18 cellular contexts compared by ENCODE assay signal in the genomic region with DNA sequence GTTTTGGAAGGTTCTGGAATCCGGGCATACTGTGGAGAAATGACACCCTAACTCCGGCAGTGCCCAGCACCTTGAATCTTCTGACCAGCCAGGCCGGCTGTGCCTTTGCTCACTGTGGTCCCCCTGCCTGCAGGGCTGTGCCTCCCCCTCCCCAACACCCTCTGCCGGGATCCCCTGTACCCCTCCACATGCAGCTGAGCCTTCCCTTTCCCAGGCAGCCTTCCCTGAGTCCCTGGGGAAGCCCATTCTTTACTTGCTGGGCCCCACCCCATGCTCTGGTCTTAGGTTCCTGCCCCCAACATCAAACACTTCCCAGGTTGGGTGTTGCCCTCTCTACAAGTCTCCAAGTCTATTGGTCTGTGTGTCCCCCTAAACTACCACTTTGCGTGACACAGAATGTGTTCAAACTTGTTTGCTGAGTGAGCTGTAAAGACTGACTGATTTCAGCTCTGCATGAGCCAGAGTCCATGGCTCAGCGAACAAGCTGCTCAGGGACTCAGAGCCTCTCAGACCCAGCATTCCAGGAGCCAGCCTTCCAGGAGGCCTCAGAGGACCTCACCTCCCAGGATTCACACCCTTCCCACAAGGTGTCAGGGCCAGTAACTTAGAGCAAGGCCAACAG. TPM values are rescaled to one million over a fixed set of nuclear protein-coding genes. Genes with fewer than 3 reads are reported as not detected.
DNase-seq lines count a peak whose midpoint lies in the region; ATAC-seq and TF ChIP-seq lines count a peak whose summit lies in the region.
"Had no signal": no experiment of that assay in that cellular context is flagged by ENCODE, and none has a peak within 500 bp of the region (broad histone marks: within the 10 kb centered on the region; RNA-seq: fewer than 3 reads in every experiment).

No MANE protein-coding gene starts in this region.

- H3K4me3 ChIP-seq in mucosa of descending colon (no peak overlapping the region), thymus (ENCODE audit: low read length) (no peak overlapping the region), testis (no peak overlapping the region)

- H3K27ac ChIP-seq in VCaP, result peak overlapping the region; percentile 91
- peak overlapping the region; percentile 83 for H3K27ac ChIP-seq in foreskin keratinocyte
- peak overlapping the region; percentile 37 for H3K27ac ChIP-seq in thymus (ENCODE audit: low read depth)
- no peak overlapping the region for H3K27ac ChIP-seq in testis
- H3K27ac ChIP-seq: neutrophil had no signal

- H3K27me3 ChIP-seq in foreskin keratinocyte (no peaks in the 10 kb centered on the region), thymus (ENCODE audit: control insufficient read depth, insufficient read depth) (no peaks in the 10 kb centered on the region), testis (no peaks in the 10 kb centered on the region)
- H3K27me3 ChIP-seq: neutrophil had no signal

- TF ChIP-seq POLR2A in testis (IDR thresholded peaks at IDR 0.05), result no peak

- H3K4me1 ChIP-seq in foreskin keratinocyte, result peaks cover 26% of the 10 kb centered on the region
- H3K4me1 ChIP-seq in mucosa of descending colon (ENCODE audit: low read depth), result peaks cover 37% of the 10 kb centered on the region
- no peaks in the 10 kb centered on the region for H3K4me1 ChIP-seq in thymus (ENCODE audit: control insufficient read depth, insufficient read depth, low read length)
- no peaks in the 10 kb centered on the region for H3K4me1 ChIP-seq in testis

- intact Hi-C loops in mucosa of descending colon (cut with DNase I, micrococcal nuclease) (no loop called here), testis (cut with DNase I; ENCODE audit: low total_unique reads) (no loop called here)

- peaks cover 2% of the 10 kb centered on the region for H3K9me3 ChIP-seq in mucosa of descending colon
- no peaks in the 10 kb centered on the region for H3K9me3 ChIP-seq in thymus (ENCODE audit: control insufficient read depth)
- H3K9me3 ChIP-seq in testis, result no peaks in the 10 kb centered on the region
- H3K9me3 ChIP-seq: neutrophil had no signal

- 97% methylated on average over 6 of the region's 6 CpGs for WGBS in thymus
- 79 to 83% methylated on average over 6 of the region's 6 CpGs for WGBS in testis, 2 donors

- TF ChIP-seq CTCF in VCaP (conservative IDR thresholded peaks at IDR 0.05) (no peak), foreskin keratinocyte (conservative IDR thresholded peaks at IDR 0.05) (no peak), mucosa of descending colon (IDR thresholded peaks at IDR 0.05) (no peak), testis (IDR thresholded peaks at IDR 0.05) (no peak)

- no peaks in the 10 kb centered on the region for H3K36me3 ChIP-seq in mucosa of descending colon (ENCODE audit: low read depth)
- H3K36me3 ChIP-seq in thymus (ENCODE audit: control insufficient read depth, insufficient read depth), result no peaks in the 10 kb centered on the region
- H3K36me3 ChIP-seq in testis (ENCODE audit: low read depth, missing control alignments), result no peaks in the 10 kb centered on the region
- H3K36me3 ChIP-seq: neutrophil had no signal

- no peak for ATAC-seq in foreskin keratinocyte
- peak; percentile 40 for ATAC-seq in mucosa of descending colon

- DNase-seq in foreskin keratinocyte (peak in 1 of 2 donors; percentile 65), mucosa of descending colon (peak in 2 of 3 donors; percentile 42 to 50), foreskin melanocyte (no peak), testis (no peak), ureter (ENCODE audit: low spot score) (no peak)
- DNase-seq in activated CD8-positive, alpha-beta memory T cell treated with anti-CD3 and anti-CD28 coated beads, Interleukin-2, amount 50 U/mL, for 48 hours, result no peak
- DNase-seq: activated effector memory CD4-positive, alpha-beta T cell treated with Interleukin-2 at 50 U/mL for 16 hours; effector CD4-positive, alpha-beta T cell; NCI-H187; right cardiac atrium had no signal

RNA-seq across cellular contexts. Expression of a gene that starts 31.6 kb away (rescaled TPM):
- total RNA-seq in foreskin keratinocyte, result 2.4 and 65.7 TPM in 2 replicates
- 2.1 and 104 TPM in 2 replicates for polyA plus RNA-seq in foreskin keratinocyte
- not detected for total RNA-seq in mucosa of descending colon
- 368 TPM for polyA plus RNA-seq in thymus
- total RNA-seq in testis, result under 1 TPM in 1 of 2 donors, not detected in 1; 0.50 TPM
- polyA plus RNA-seq in testis (ENCODE audit: insufficient read depth, low read depth, low replicate concordance), result not detected
- not detected for total RNA-seq in ureter
- total RNA-seq: fibroblast of villous mesenchyme, lung microvascular endothelial cell, NCI-H460, OCI-LY7, right cardiac atrium had no signal
- polyA plus RNA-seq: right cardiac atrium had no signal

RNA-seq across cellular contexts. Expression of a gene that starts 55.4 kb away (rescaled TPM):
- total RNA-seq in foreskin keratinocyte, result 164 and 203 TPM in 2 replicates
- polyA plus RNA-seq in foreskin keratinocyte, result 63.4 and 64.3 TPM in 2 replicates
- 100 to 1,000 TPM; 213 to 399 (median 359) TPM for total RNA-seq in mucosa of descending colon
- 63.6 TPM for polyA plus RNA-seq in thymus
- 10 to 100 TPM; 39.9 to 40.7 TPM for total RNA-seq in testis
- polyA plus RNA-seq in testis (ENCODE audit: insufficient read depth, low read depth, low replicate concordance), result 29.7 TPM
- 133 TPM for total RNA-seq in ureter

RNA-seq across cellular contexts. Expression of a gene that starts 57.0 kb away (rescaled TPM):
- total RNA-seq in foreskin keratinocyte (2.7 and 4.7 TPM in 2 replicates), mucosa of descending colon (under 1 TPM in 2 of 3 donors, not detected in 1; 0.09 to 0.17 TPM), testis (under 1 TPM; 0.19 to 0.63 TPM), ureter (not detected)
- polyA plus RNA-seq in foreskin keratinocyte (4.5 and 8.0 TPM in 2 replicates), thymus (142 TPM), testis (ENCODE audit: insufficient read depth, low read depth, low replicate concordance) (1.5 TPM)
- total RNA-seq: fibroblast of villous mesenchyme, HT1080, lung microvascular endothelial cell, NCI-H460, OCI-LY7, right cardiac atrium had no signal
- polyA plus RNA-seq: right cardiac atrium had no signal

Comparison
In these comparisons a context has a peak if more than half of its experiments do, and no peak if none do; other contexts are left out.
1. H3K27ac ChIP-seq: peak in VCaP (single experiment), foreskin keratinocyte (single experiment) and thymus (single experiment); none in testis (0 of 2).
2. DNase-seq: peak in mucosa of descending colon (2 of 3); none in activated CD8-positive, alpha-beta memory T cell treated with anti-CD3 and anti-CD28 coated beads, Interleukin-2, amount 50 U/mL, for 48 hours (single experiment), foreskin melanocyte (single experiment), testis (single experiment) and ureter (single experiment).